Comparison of ENCODE assay signal across 19 cellular contexts in genomic region chr3:46447535-46447934, GRCh38. TPM values are rescaled to one million over a fixed set of nuclear protein-coding genes. Genes with fewer than 3 reads are reported as not detected.
A peak's percentile ranks its signal among the peaks of the same experiment; 100 is the strongest.
DNase-seq lines count a peak whose midpoint lies in the region; ATAC-seq and TF ChIP-seq lines count a peak whose summit lies in the region.
"Had no signal": no experiment of that assay in that cellular context is flagged by ENCODE, and none has a peak within 500 bp of the region (broad histone marks: within the 10 kb centered on the region; RNA-seq: fewer than 3 reads in every experiment).

No MANE protein-coding gene starts in this region.

- intact Hi-C loops in Right ventricle myocardium inferior (cut with DNase I) (no loop called here), esophagus squamous epithelium (cut with DNase I) (no loop called here)

- no peaks in the 10 kb centered on the region for H3K9me3 ChIP-seq in right atrium auricular region
- H3K9me3 ChIP-seq in esophagus squamous epithelium: no peaks in the 10 kb centered on the region

- TF ChIP-seq CTCF in right atrium auricular region (IDR thresholded peaks at IDR 0.05) (no peak), coronary artery (IDR thresholded peaks at IDR 0.05) (no peak), esophagus squamous epithelium (IDR thresholded peaks at IDR 0.05) (no peak)

- 27 to 35% methylated on average over 3 of the region's 3 CpGs for WGBS in esophagus squamous epithelium, 2 donors

- no peak for DNase-seq in Right ventricle myocardium inferior (ENCODE audit: missing footprints)
- DNase-seq in right atrium auricular region (ENCODE audit: low spot score): no peak
- peak; percentile 91 to 96 for DNase-seq in NCI-H524 (lab: John Stamatoyannopoulos, UW)
- DNase-seq in coronary artery (ENCODE audit: low spot score): peak; percentile 45
- no peak for DNase-seq in NCI-H446 (lab: John Stamatoyannopoulos, UW)
- DNase-seq in esophagus squamous epithelium (lab: John Stamatoyannopoulos, UW): no peak
- DNase-seq: CD4-positive, CD25-positive, alpha-beta regulatory T cell; DMS79; GOT3; NCI-H1105; NCI-H1930; NCI-H2227 treated with DMSO at 0.1 percent for 48 hours; RPMI8226; SW 1271 had no signal

- ATAC-seq in Right ventricle myocardium inferior (peak; percentile 45), GM18511 (IDR thresholded peaks at IDR 0.05; ENCODE audit: unreplicated experiment) (no peak)

- H3K36me3 ChIP-seq in right atrium auricular region: no peaks in the 10 kb centered on the region
- no peaks in the 10 kb centered on the region for H3K36me3 ChIP-seq in esophagus squamous epithelium
- H3K36me3 ChIP-seq: SJSA1 had no signal

- no peak overlapping the region for H3K27ac ChIP-seq in right atrium auricular region
- H3K27ac ChIP-seq in coronary artery: no peak overlapping the region
- H3K27ac ChIP-seq in esophagus squamous epithelium: no peak overlapping the region
- H3K27ac ChIP-seq: HL-60, SJSA1 had no signal

- H3K4me1 ChIP-seq in right atrium auricular region (peaks cover 0 to 4% of the 10 kb centered on the region in 2 donors), esophagus squamous epithelium (peaks cover 0 to 9% (median 0%) of the 10 kb centered on the region in 3 donors)

- no peak for TF ChIP-seq POLR2A in esophagus squamous epithelium (IDR thresholded peaks at IDR 0.05)

- H3K27me3 ChIP-seq in right atrium auricular region (no peaks in the 10 kb centered on the region), esophagus squamous epithelium (peaks cover 0 to 10% (median 0%) of the 10 kb centered on the region in 4 donors)
- H3K27me3 ChIP-seq: SJSA1 had no signal

- H3K4me3 ChIP-seq in right atrium auricular region: no peak overlapping the region
- no peak overlapping the region for H3K4me3 ChIP-seq in coronary artery
- no peak overlapping the region for H3K4me3 ChIP-seq in esophagus squamous epithelium
- H3K4me3 ChIP-seq: SJSA1 had no signal

RNA-seq across cellular contexts. Expression of gene LTF, which starts 17.2 kb away (rescaled TPM):
- total RNA-seq in Right ventricle myocardium inferior: 4.8 TPM
- 1 to 10 TPM in 1 of 2 donors, under 1 TPM in 1; 0.51 to 1.8 TPM for total RNA-seq in right atrium auricular region
- 100 to 1,000 TPM in 1 of 4 donors, 1 to 10 TPM in 2, under 1 TPM in 1; 0.57 to 204 (median 2.6) TPM for total RNA-seq in esophagus squamous epithelium
- total RNA-seq: A673; CD4-positive, CD25-positive, alpha-beta regulatory T cell; OCI-LY7 had no signal

RNA-seq across cellular contexts. Expression of gene CCRL2, which starts 40.5 kb away (rescaled TPM):
- total RNA-seq in Right ventricle myocardium inferior (1.2 TPM), right atrium auricular region (1 to 10 TPM in 1 of 2 donors, under 1 TPM in 1; 0.89 to 4.2 TPM), esophagus squamous epithelium (1 to 10 TPM in 2 of 4 donors, under 1 TPM in 1, not detected in 1; 0.48 to 1.5 (median 1.1) TPM)
- total RNA-seq: A673 had no signal

RNA-seq across cellular contexts. Expression of gene RTP3, which starts 50.2 kb away (rescaled TPM):
- total RNA-seq in Right ventricle myocardium inferior (not detected), right atrium auricular region (not detected), esophagus squamous epithelium (not detected)
- total RNA-seq: A673; CD4-positive, CD25-positive, alpha-beta regulatory T cell; SJSA1 had no signal

Comparison
In these comparisons a context has a peak if more than half of its experiments do, and no peak if none do; other contexts are left out.
1. DNase-seq: peak in NCI-H524 (2 of 2) and coronary artery (single experiment); none in Right ventricle myocardium inferior (single experiment), right atrium auricular region (single experiment), NCI-H446 (0 of 2) and esophagus squamous epithelium (single experiment).